25 cellular contexts compared by ENCODE assay signal in genomic region chr1:161887724-161888287, GRCh38.
"Had no signal": no experiment of that assay in that cellular context is flagged by ENCODE, and none has a peak within 500 bp of the region (broad histone marks: within the 10 kb centered on the region; RNA-seq: fewer than 3 reads in every experiment).

No MANE protein-coding gene starts in this region.

- H3K9me3 Mint-ChIP-seq: activated naive CD4-positive, alpha-beta T cell treated with anti-CD3 and anti-CD28 coated beads for 36 hours; activated T-helper 1 cell treated with anti-CD3 and anti-CD28 coated beads, Interleukin-12 subunit alpha, Interleukin-12 subunit beta, Interleukin-2, Interleukin-4 antibody, amounts not matched to agents 30 ng/mL and 10 ng/mL and 1 ng/mL, durations not matched to agents 14 hours and 24 hours and 36 hours; central memory CD8-positive, alpha-beta T cell; neural progenitor cell had no signal

- H3K9me3 ChIP-seq: colonic mucosa, heart left ventricle, right atrium auricular region, spleen, tibial nerve had no signal

- H3K27me3 ChIP-seq: colonic mucosa, heart left ventricle, neural progenitor cell, right atrium auricular region, spleen, tibial nerve had no signal

- DNase-seq: activated CD4-positive, alpha-beta T cell treated with anti-CD3 and anti-CD28 coated beads for 48 hours; activated CD4-positive, alpha-beta T cell treated with anti-CD3 and anti-CD28 coated beads, Interleukin-2, amount 50 U/mL, for 48 hours; activated CD8-positive, alpha-beta memory T cell treated with anti-CD3 and anti-CD28 coated beads for 24 hours; activated effector memory CD4-positive, alpha-beta T cell treated with anti-CD3 and anti-CD28 coated beads, Interleukin-2, amount 50 U/mL, for 16 hours; activated naive CD4-positive, alpha-beta T cell treated with anti-CD3 and anti-CD28 coated beads for 36 hours; amygdala; colonic mucosa; effector CD8-positive, alpha-beta T cell; heart left ventricle; hypothalamus; immature natural killer cell; kidney; left colon; naive thymus-derived CD8-positive, alpha-beta T cell; occipital lobe; spleen; stimulated activated naive CD4-positive, alpha-beta T cell had no signal

- H3K27ac Mint-ChIP-seq: activated naive CD4-positive, alpha-beta T cell treated with anti-CD3 and anti-CD28 coated beads for 36 hours; activated T-helper 1 cell treated with anti-CD3 and anti-CD28 coated beads, Interleukin-12 subunit alpha, Interleukin-12 subunit beta, Interleukin-2, Interleukin-4 antibody, amounts not matched to agents 30 ng/mL and 10 ng/mL and 1 ng/mL, durations not matched to agents 14 hours and 24 hours and 36 hours; immature natural killer cell; mesothelial cell of epicardium; neural progenitor cell had no signal

- ATAC-seq: heart left ventricle; left colon; naive thymus-derived CD8-positive, alpha-beta T cell had no signal

- H3K36me3 ChIP-seq: colonic mucosa, neural progenitor cell had no signal

- H3K27ac ChIP-seq: colonic mucosa, heart left ventricle, neural progenitor cell, parathyroid adenoma, right atrium auricular region, spleen, tibial nerve, VCaP had no signal

- H3K27me3 Mint-ChIP-seq: central memory CD8-positive, alpha-beta T cell; naive thymus-derived CD8-positive, alpha-beta T cell had no signal

- H3K4me1 Mint-ChIP-seq: central memory CD8-positive, alpha-beta T cell; immature natural killer cell had no signal

- H3K4me3 Mint-ChIP-seq: activated naive CD4-positive, alpha-beta T cell treated with anti-CD3 and anti-CD28 coated beads for 36 hours; activated T-helper 1 cell treated with anti-CD3 and anti-CD28 coated beads, Interleukin-12 subunit alpha, Interleukin-12 subunit beta, Interleukin-2, Interleukin-4 antibody, amounts not matched to agents 30 ng/mL and 10 ng/mL and 1 ng/mL, durations not matched to agents 14 hours and 24 hours and 36 hours; central memory CD8-positive, alpha-beta T cell; immature natural killer cell; mesothelial cell of epicardium; naive thymus-derived CD8-positive, alpha-beta T cell; neural progenitor cell had no signal

- H3K4me3 ChIP-seq: colonic mucosa, heart left ventricle, neural progenitor cell, right atrium auricular region, spleen, tibial nerve had no signal

- H3K4me1 ChIP-seq: colonic mucosa, neural progenitor cell, parathyroid adenoma, right atrium auricular region, spleen had no signal
